18 cellular contexts compared by ENCODE assay signal in genomic region chr11:132409591-132410375, GRCh38.
"Had no signal": no experiment of that assay in that cellular context is flagged by ENCODE, and none has a peak within 500 bp of the region (broad histone marks: within the 10 kb centered on the region; RNA-seq: fewer than 3 reads in every experiment).

No MANE protein-coding gene starts in this region.

- H3K27me3 Mint-ChIP-seq: stimulated activated memory B cell treated with anti-CD40 and anti-IgM and Interleukin-4, amounts not matched to agents 10 μg/mL and 1 μg/mL and 100 μg/mL, for 72 hours; stimulated activated naive CD8-positive, alpha-beta T cell treated with anti-CD3 and anti-CD28 coated beads, Interleukin-15, Interleukin-2, amounts not matched to agents 100 ng/mL and 50 ng/mL, for 24 hours had no signal

- H3K36me3 Mint-ChIP-seq: stimulated activated memory B cell treated with anti-CD40 and anti-IgM and Interleukin-4, amounts not matched to agents 10 μg/mL and 1 μg/mL and 100 μg/mL, for 72 hours had no signal

- H3K4me1 Mint-ChIP-seq: naive thymus-derived CD4-positive, alpha-beta T cell; stimulated activated memory B cell treated with anti-CD40 and anti-IgM and Interleukin-4, amounts not matched to agents 10 μg/mL and 1 μg/mL and 100 μg/mL, for 72 hours had no signal

- H3K27ac Mint-ChIP-seq: effector memory CD8-positive, alpha-beta T cell; naive thymus-derived CD4-positive, alpha-beta T cell; nephron progenitor cell; stimulated activated memory B cell treated with anti-CD40 and anti-IgM and Interleukin-4, amounts not matched to agents 10 μg/mL and 1 μg/mL and 100 μg/mL, for 72 hours; stimulated activated naive CD8-positive, alpha-beta T cell treated with anti-CD3 and anti-CD28 coated beads, Interleukin-15, Interleukin-2, amounts not matched to agents 100 ng/mL and 50 ng/mL, for 24 hours had no signal

- H3K27ac ChIP-seq: esophagus squamous epithelium, gastroesophageal sphincter, psoas muscle, right lobe of liver, tibial artery, upper lobe of left lung, uterus had no signal

- H3K36me3 ChIP-seq: esophagus squamous epithelium, gastroesophageal sphincter, right lobe of liver, tibial artery, upper lobe of left lung, uterus had no signal

- DNase-seq: effector memory CD8-positive, alpha-beta T cell; esophagus squamous epithelium; foreskin fibroblast; glutamatergic neuron; islet precursor cell; mammary epithelial cell; naive thymus-derived CD4-positive, alpha-beta T cell; nephron progenitor cell; psoas muscle; retina; right lobe of liver; stimulated activated CD4-positive, alpha-beta T cell treated with anti-CD3 and anti-CD28 coated beads, Interleukin-4, amount 100 ng/mL, for 24 hours; tibial artery; upper lobe of left lung; uterus had no signal

- H3K4me3 Mint-ChIP-seq: effector memory CD8-positive, alpha-beta T cell; naive thymus-derived CD4-positive, alpha-beta T cell; nephron progenitor cell; stimulated activated memory B cell treated with anti-CD40 and anti-IgM and Interleukin-4, amounts not matched to agents 10 μg/mL and 1 μg/mL and 100 μg/mL, for 72 hours; stimulated activated naive CD8-positive, alpha-beta T cell treated with anti-CD3 and anti-CD28 coated beads, Interleukin-15, Interleukin-2, amounts not matched to agents 100 ng/mL and 50 ng/mL, for 24 hours had no signal

- H3K27me3 ChIP-seq: right lobe of liver, tibial artery, upper lobe of left lung, uterus had no signal

- H3K4me3 ChIP-seq: esophagus squamous epithelium, gastroesophageal sphincter, psoas muscle, right lobe of liver, tibial artery, upper lobe of left lung, uterus had no signal

- H3K9me3 ChIP-seq: esophagus squamous epithelium, gastroesophageal sphincter, psoas muscle, right lobe of liver, tibial artery, upper lobe of left lung, uterus had no signal

- H3K9me3 Mint-ChIP-seq: nephron progenitor cell had no signal

- H3K4me1 ChIP-seq: esophagus squamous epithelium, gastroesophageal sphincter, psoas muscle, right lobe of liver, tibial artery, upper lobe of left lung, uterus had no signal
